In genomic region chr10:115572740-115573455, GRCh38 we compare ENCODE assay signal across 13 cellular contexts.
DNase-seq lines count a peak whose midpoint lies in the region; ATAC-seq, FAIRE-seq and TF ChIP-seq lines count a peak whose summit lies in the region.
"Had no signal": no experiment of that assay in that cellular context is flagged by ENCODE, and none has a peak within 500 bp of the region (broad histone marks: within the 10 kb centered on the region; RNA-seq: fewer than 3 reads in every experiment).

No MANE protein-coding gene starts in this region.

- intact Hi-C loops in GM12878 (cut with micrococcal nuclease; ENCODE audit: unreplicated experiment) (no loop called here), kidney (cut with DNase I) (no loop called here)

- H3K27ac ChIP-seq in HUES6 (ENCODE audit: low read depth, low read length) (no peak overlapping the region), GM12878 (ENCODE audit: control insufficient read depth, insufficient read depth) (no peak overlapping the region), kidney (ENCODE audit: low read depth in 2 of 2, low read length in 2 of 2) (no peak overlapping the region)
- H3K27ac ChIP-seq: gastrocnemius medialis had no signal

- DNase-seq in GM10266 (ENCODE audit: extremely low spot score) (peak; percentile 9), GM12878 (ENCODE audit: low read depth, low spot score) (no peak), neural crest cell (ENCODE audit: low read depth, low spot score) (no peak), NCI-H1930 (lab: John Stamatoyannopoulos, UW) (no peak), kidney (no peak)
- no peak for DNase-seq in activated effector memory CD4-positive, alpha-beta T cell treated with anti-CD3 and anti-CD28 coated beads, Interleukin-2, amount 50 U/mL, for 16 hours
- DNase-seq: activated CD8-positive, alpha-beta memory T cell treated with anti-CD3 and anti-CD28 coated beads, Interleukin-2, amount 50 U/mL, for 48 hours; central memory CD4-positive, alpha-beta T cell; gastrocnemius medialis; naive B cell; NCI-H2029 treated with DMSO at 0.1 percent for 48 hours had no signal

- FAIRE-seq in GM12878 (lab: Jason Lieb, UNC) (no peak), kidney (lab: Jason Lieb, UNC) (no peak)

- WGBS in GM12878 (ENCODE audit: insufficient coverage, insufficient replicate concordance, low lambda C conversion rate, missing lambda C conversion rate): 14% methylated on average over 7 of the region's 7 CpGs

- in situ Hi-C loops in GM12878 (cut with MboI): no loop called here

- H2AFZ ChIP-seq in GM12878 (ENCODE audit: control insufficient read depth, low read depth, low read length): no peak overlapping the region

- no peaks in the 10 kb centered on the region for H4K20me1 ChIP-seq in GM12878 (ENCODE audit: control insufficient read depth, insufficient read depth)

- POLR2A ChIA-PET in GM12878 (lab: Charles Lee): no interaction called here

- no peaks in the 10 kb centered on the region for H3K4me1 Mint-ChIP-seq in neural crest cell
- H3K4me1 Mint-ChIP-seq: naive B cell had no signal

- no peaks in the 10 kb centered on the region for H3K27me3 ChIP-seq in HUES6 (ENCODE audit: control insufficient read depth, insufficient read depth, low read length)
- no peaks in the 10 kb centered on the region for H3K27me3 ChIP-seq in GM12878 (replicated peaks in 1 of 2; ENCODE audit: control insufficient read depth in 2 of 2, insufficient read depth in 2 of 2, low read length in 1 of 2)
- H3K27me3 ChIP-seq: gastrocnemius medialis had no signal

- no peaks in the 10 kb centered on the region for H3K4me1 ChIP-seq in HUES6 (ENCODE audit: control insufficient read depth, insufficient read depth, low read length)
- H3K4me1 ChIP-seq in GM12878 (ENCODE audit: control insufficient read depth, insufficient read depth, low read length): no peaks in the 10 kb centered on the region
- H3K4me1 ChIP-seq in kidney (ENCODE audit: control insufficient read depth in 1 of 2, insufficient read depth in 1 of 2, low read depth in 1 of 2, low read length in 2 of 2): no peaks in the 10 kb centered on the region
- H3K4me1 ChIP-seq: gastrocnemius medialis had no signal

- no peak overlapping the region for H3K4me2 ChIP-seq in GM12878 (ENCODE audit: control insufficient read depth, insufficient read depth)

- no peaks in the 10 kb centered on the region for H3K36me3 Mint-ChIP-seq in neural crest cell (ENCODE audit: low read depth)
- H3K36me3 Mint-ChIP-seq: naive B cell had no signal

- BruUV-seq in GM12878 (replicated peaks; lab: Mats Ljungman, UMichigan): no TSS peak

- peaks cover 3% of the 10 kb centered on the region for H3K9me3 Mint-ChIP-seq in neural crest cell

- RAD21 ChIA-PET in GM12878 (lab: Charles Lee; ENCODE audit: unreplicated experiment): interaction anchor here (0.5 kb wide), 1 partner anchor 399 kb away, joined by 3 read pairs; no protein-coding TSS in a partner anchor

- no peaks in the 10 kb centered on the region for H3K79me2 ChIP-seq in GM12878 (ENCODE audit: control insufficient read depth, insufficient read depth, low read length)

- no peak for TF ChIP-seq EP300 in GM12878 (IDR thresholded peaks at IDR 0.05; ENCODE audit: borderline replicate concordance in 1 of 2, control insufficient read depth in 1 of 2, low read depth in 2 of 2, low read length in 2 of 2)

- no peak overlapping the region for H3K27ac Mint-ChIP-seq in neural crest cell (ENCODE audit: unreplicated experiment)
- H3K27ac Mint-ChIP-seq: naive B cell had no signal

- no peak overlapping the region for H3K4me3 Mint-ChIP-seq in neural crest cell
- H3K4me3 Mint-ChIP-seq: naive B cell had no signal

- CTCF ChIA-PET in GM12878 (lab: Yijun Ruan, JAX): no interaction called here

- H3K9me3 ChIP-seq in HUES6 (ENCODE audit: control insufficient read depth, insufficient read depth, low read depth, low read length) (no peaks in the 10 kb centered on the region), GM12878 (replicated peaks; ENCODE audit: control insufficient read depth, insufficient read depth, low read length) (no peaks in the 10 kb centered on the region), kidney (ENCODE audit: control insufficient read depth in 1 of 2, low read length in 2 of 2) (no peaks in the 10 kb centered on the region)
- H3K9me3 ChIP-seq: gastrocnemius medialis had no signal

- peak; percentile 68 for ATAC-seq in GM12878
- ATAC-seq in GM18909 (IDR thresholded peaks at IDR 0.05; ENCODE audit: poor library complexity, unreplicated experiment): no peak
- ATAC-seq: gastrocnemius medialis had no signal

- TF ChIP-seq CTCF in GM10266 (IDR thresholded peaks at IDR 0.05; ENCODE audit: control insufficient read depth, insufficient read depth, low read depth, missing control alignments) (peak; percentile 42), GM12878 (IDR thresholded peaks at IDR 0.05 in 2 of 3, conservative IDR thresholded peaks at IDR 0.05 in 1 of 3; ENCODE audit: control insufficient read depth in 2 of 3, extremely low read depth in 1 of 3, insufficient read depth in 1 of 3, low read depth in 3 of 3, low read length in 3 of 3) (peak; percentile 15 to 40 (median 40); a peak in 4 of 6 replicates), neural crest cell (conservative IDR thresholded peaks at IDR 0.05) (peak; percentile 51), kidney (IDR thresholded peaks at IDR 0.05; ENCODE audit: borderline replicate concordance, extremely low read depth, insufficient read depth) (no peak)

- no peak for TF ChIP-seq POLR2A in GM12878 (IDR thresholded peaks at IDR 0.05; ENCODE audit: low read depth, low read length)

- H3K27me3 Mint-ChIP-seq in neural crest cell (ENCODE audit: low read depth): no peaks in the 10 kb centered on the region
- H3K27me3 Mint-ChIP-seq: naive B cell had no signal

- H3K36me3 ChIP-seq in HUES6 (ENCODE audit: control insufficient read depth, insufficient read depth, low read length) (no peaks in the 10 kb centered on the region), GM12878 (ENCODE audit: control insufficient read depth in 2 of 2, insufficient read depth in 2 of 2, low read length in 1 of 2) (no peaks in the 10 kb centered on the region), kidney (ENCODE audit: control insufficient read depth in 1 of 2, insufficient read depth in 2 of 2, low read length in 2 of 2) (no peaks in the 10 kb centered on the region)
- H3K36me3 ChIP-seq: gastrocnemius medialis had no signal

- H3K4me3 ChIP-seq in HUES6 (ENCODE audit: low read depth, low read length) (peak overlapping the region; percentile 38), GM12878 (no peak overlapping the region), kidney (ENCODE audit: low read length in 2 of 2) (no peak overlapping the region)
- H3K4me3 ChIP-seq: gastrocnemius medialis had no signal

- H3K9ac ChIP-seq in HUES6 (ENCODE audit: low read length) (no peak overlapping the region), GM12878 (ENCODE audit: control insufficient read depth, insufficient read depth, low read length) (no peak overlapping the region), kidney (ENCODE audit: low read length in 2 of 2) (no peak overlapping the region)

- TF ChIP-seq RAD21 in GM12878 (IDR thresholded peaks at IDR 0.05; ENCODE audit: insufficient read depth, low read depth, low read length): no peak

- SMC1A ChIA-PET in GM12878 (lab: Charles Lee; ENCODE audit: uncharacterized antibody, unreplicated experiment): no interaction called here

TF ChIP-seq in GM12878, 131 proteins besides CTCF, POLR2A, EP300 and RAD21:
- no peak for TF ChIP-seq ZNF687 (IDR thresholded peaks at IDR 0.05)
- TF ChIP-seq DPF2 (IDR thresholded peaks at IDR 0.05): no peak
- TF ChIP-seq ZBED1 (IDR thresholded peaks at IDR 0.05; ENCODE audit: borderline replicate concordance): no peak
- peak; percentile 22; the same call in 1 of the 2 replicates for TF ChIP-seq SMC3 (IDR thresholded peaks at IDR 0.05; ENCODE audit: borderline replicate concordance, low read length)
- no peak for TF ChIP-seq LARP7 (IDR thresholded peaks at IDR 0.05)
- TF ChIP-seq POLR2AphosphoS2 (IDR thresholded peaks at IDR 0.05; ENCODE audit: low read depth, low read length): no peak
